Comparison of ENCODE assay signal across 10 cellular contexts in genomic region chr14:61343471-61343870, GRCh38. TPM values are rescaled to one million over a fixed set of nuclear protein-coding genes. Genes with fewer than 3 reads are reported as not detected.
DNase-seq lines count a peak whose midpoint lies in the region; ATAC-seq, FAIRE-seq and TF ChIP-seq lines count a peak whose summit lies in the region.
"Had no signal": no experiment of that assay in that cellular context is flagged by ENCODE, and none has a peak within 500 bp of the region (broad histone marks: within the 10 kb centered on the region; RNA-seq: fewer than 3 reads in every experiment).

No MANE protein-coding gene starts in this region.

- TF ChIP-seq POLR2A in GM12892 (IDR thresholded peaks at IDR 0.05; ENCODE audit: low read depth, low read length), result no peak
- TF ChIP-seq POLR2A in GM12891 (IDR thresholded peaks at IDR 0.05; ENCODE audit: low read depth, low read length), result no peak

- intact Hi-C loops in activated CD8-positive, alpha-beta T cell treated with anti-CD3 and anti-CD28 coated beads for 36 hours (cut with micrococcal nuclease), result loop anchor here (2.0 to 10.0 kb wide), 3 partner anchors 45 to 321 kb away; no protein-coding TSS in a partner anchor

- ATAC-seq in activated CD8-positive, alpha-beta T cell treated with anti-CD3 and anti-CD28 coated beads for 36 hours, result no peak
- ATAC-seq: esophagus mucosa had no signal

- peak overlapping the region; percentile 98 for H3K27ac Mint-ChIP-seq in activated CD8-positive, alpha-beta T cell treated with anti-CD3 and anti-CD28 coated beads for 36 hours

- no peaks in the 10 kb centered on the region for H3K27me3 Mint-ChIP-seq in activated CD8-positive, alpha-beta T cell treated with anti-CD3 and anti-CD28 coated beads for 36 hours

- no peak for DNase-seq in GM12892 (ENCODE audit: insufficient read length)
- no peak for DNase-seq in activated CD8-positive, alpha-beta T cell treated with anti-CD3 and anti-CD28 coated beads for 36 hours
- DNase-seq in fibroblast of the aortic adventitia (ENCODE audit: low read depth), result peak; percentile 22
- DNase-seq in kidney glomerular epithelial cell (lab: John Stamatoyannopoulos, UW), result no peak
- no peak for DNase-seq in GM12891 (ENCODE audit: insufficient read length, low spot score)
- DNase-seq in stimulated activated CD4-positive, alpha-beta T cell treated with anti-CD3 and anti-CD28 coated beads, Interleukin-4, amount 100 ng/mL, for 1 hour, result no peak
- DNase-seq: NCI-H2171 had no signal

- TF ChIP-seq CTCF in activated CD8-positive, alpha-beta T cell treated with anti-CD3 and anti-CD28 coated beads for 36 hours (IDR thresholded peaks at IDR 0.05), result no peak
- TF ChIP-seq CTCF in fibroblast of the aortic adventitia (IDR thresholded peaks at IDR 0.05; ENCODE audit: insufficient read depth, low read length), result no peak

- peaks cover under 1% of the 10 kb centered on the region for H3K9me3 Mint-ChIP-seq in activated CD8-positive, alpha-beta T cell treated with anti-CD3 and anti-CD28 coated beads for 36 hours

- peaks cover 83% of the 10 kb centered on the region for H3K36me3 Mint-ChIP-seq in activated CD8-positive, alpha-beta T cell treated with anti-CD3 and anti-CD28 coated beads for 36 hours (ENCODE audit: low read depth)

- FAIRE-seq in GM12892 (lab: Jason Lieb, UNC) (peak; percentile 5), GM12891 (lab: Jason Lieb, UNC) (no peak)
- FAIRE-seq: astrocyte had no signal

- peak overlapping the region in 18 of 21 experiments; percentile 21 to 93 (median 76) for H3K27ac ChIP-seq in skin epidermis

- peak overlapping the region; percentile 80 for H3K4me3 Mint-ChIP-seq in activated CD8-positive, alpha-beta T cell treated with anti-CD3 and anti-CD28 coated beads for 36 hours

- POLR2A ChIA-PET in activated CD8-positive, alpha-beta T cell treated with anti-CD3 and anti-CD28 coated beads for 36 hours (lab: Charles Lee), result interaction anchor here (0.8 to 7.3 kb wide), 12 partner anchors 8 to 133 kb away, joined by 3 to 116 read pairs (median 5); partner anchors contain the start of gene PRKCH

- CTCF ChIA-PET in activated CD8-positive, alpha-beta T cell treated with anti-CD3 and anti-CD28 coated beads for 36 hours (lab: Charles Lee), result interaction anchor here (0.9 to 4.3 kb wide), 14 partner anchors 11 to 112 kb away, joined by 3 to 32 read pairs (median 4); no protein-coding TSS in a partner anchor

- H3K4me3 ChIP-seq in fibroblast of the aortic adventitia (ENCODE audit: low read depth, low read length), result no peak overlapping the region
- no peak overlapping the region for H3K4me3 ChIP-seq in skin epidermis

- peaks cover 95% of the 10 kb centered on the region for H3K4me1 Mint-ChIP-seq in activated CD8-positive, alpha-beta T cell treated with anti-CD3 and anti-CD28 coated beads for 36 hours (ENCODE audit: low read depth)

TF ChIP-seq in GM12891, 5 proteins besides CTCF, POLR2A, EP300 and RAD21:
- TF ChIP-seq POLR2AphosphoS5 (IDR thresholded peaks at IDR 0.05; ENCODE audit: low read depth, low read length) (no peak), PAX5 (IDR thresholded peaks at IDR 0.05; ENCODE audit: insufficient read depth, low read length, severe bottlenecking) (no peak), SPI1 (IDR thresholded peaks at IDR 0.05; ENCODE audit: low read depth, low read length) (no peak), TAF1 (IDR thresholded peaks at IDR 0.05; ENCODE audit: low read depth, low read length) (no peak), POU2F2 (IDR thresholded peaks at IDR 0.05; ENCODE audit: low read depth, low read length) (no peak)

RNA-seq across cellular contexts. Expression of gene PRKCH, which starts 22.1 kb away (rescaled TPM):
- polyA plus RNA-seq in GM12892 (2012; ENCODE audit: missing spikeins), result 9.2 TPM
- 100 to 1,000 TPM; 193 to 194 TPM for total RNA-seq in activated CD8-positive, alpha-beta T cell treated with anti-CD3 and anti-CD28 coated beads for 36 hours
- 4.2 and 17.0 TPM in 2 replicates for total RNA-seq in fibroblast of the aortic adventitia (ENCODE audit: low replicate concordance)
- polyA plus RNA-seq in GM12891 (2012; ENCODE audit: low read depth, missing spikeins), result 45.7 TPM

Comparison
In these comparisons a context has a peak if more than half of its experiments do, and no peak if none do; other contexts are left out.
1. RNA of gene PRKCH, which starts 22.1 kb away (total RNA-seq): 193 to 194 TPM in activated CD8-positive, alpha-beta T cell treated with anti-CD3 and anti-CD28 coated beads for 36 hours; 4.2 to 17.0 TPM in fibroblast of the aortic adventitia; every median in the first group is over 10 times any median in the second.